Comparison of ENCODE assay signal across 8 cellular contexts in genomic region chr12:56078931-56079728, GRCh38. TPM values are rescaled to one million over a fixed set of nuclear protein-coding genes. Genes with fewer than 3 reads are reported as not detected.
A peak's percentile ranks its signal among the peaks of the same experiment; 100 is the strongest.
DNase-seq lines count a peak whose midpoint lies in the region; ATAC-seq, FAIRE-seq and TF ChIP-seq lines count a peak whose summit lies in the region.

No MANE protein-coding gene starts in this region.

- peak overlapping the region; percentile 78 for H3K9ac ChIP-seq in HCT116 (ENCODE audit: low read length)
- peak overlapping the region in 1 of 2 donors; percentile 84 for H3K9ac ChIP-seq in kidney (ENCODE audit: low read length in 2 of 2)

- peak overlapping the region; percentile 93 for H3K27ac ChIP-seq in HCT116 (ENCODE audit: low read depth, low read length)
- H3K27ac ChIP-seq in kidney (ENCODE audit: low read depth in 2 of 2, low read length in 2 of 2), result peak overlapping the region; percentile 82 to 93
- peak overlapping the region in 5 of 8 donors; percentile 26 to 59 (median 35) for H3K27ac ChIP-seq in spleen

- peaks cover 12% of the 10 kb centered on the region; the same call in 1 of the 2 replicates for H3K79me2 ChIP-seq in HCT116 (ENCODE audit: insufficient read depth, low read length)

- H3K27me3 ChIP-seq in HCT116 (ENCODE audit: insufficient read depth, low read length) (no peaks in the 10 kb centered on the region), spleen (replicated peaks in 1 of 7) (peaks cover 0 to 42% (median 15%) of the 10 kb centered on the region in 7 donors)

- no peak for FAIRE-seq in kidney (lab: Jason Lieb, UNC)

- peak overlapping the region; percentile 94 for H3K4me2 ChIP-seq in HCT116 (ENCODE audit: low read length)

- TF ChIP-seq POLR2A in HCT116 (IDR thresholded peaks at IDR 0.05; ENCODE audit: borderline replicate concordance, extremely low read depth, insufficient read depth, insufficient read length) (peak; percentile 34), spleen (IDR thresholded peaks at IDR 0.05) (no peak)

- H3K9me2 ChIP-seq in HCT116 (ENCODE audit: insufficient read depth), result no peaks in the 10 kb centered on the region

- peak; percentile 42 for DNase-seq in DMS79 (lab: John Stamatoyannopoulos, UW)
- DNase-seq in HCT116 (ENCODE audit: low read depth, low spot score), result peak; percentile 83
- peak; percentile 89 for DNase-seq in NCI-H226
- peak; percentile 19 for DNase-seq in activated CD4-positive, alpha-beta T cell treated with anti-CD3 and anti-CD28 coated beads for 1 hour
- DNase-seq in choroid plexus epithelial cell (ENCODE audit: low read depth), result peak; percentile 74
- peak; percentile 95 for DNase-seq in kidney
- DNase-seq in spleen, result peak; percentile 89

- H3K9me3 ChIP-seq in HCT116 (ENCODE audit: control insufficient read depth in 1 of 2, insufficient read depth in 1 of 2, low read depth in 1 of 2, low read length in 2 of 2) (no peaks in the 10 kb centered on the region), kidney (ENCODE audit: control insufficient read depth in 1 of 2, low read length in 2 of 2) (no peaks in the 10 kb centered on the region), spleen (no peaks in the 10 kb centered on the region)

- 4 to 5% (median 4%) methylated on average over 33 to 50 of the region's 50 CpGs for WGBS in spleen, 5 donors

- peak; percentile 62 to 86 (median 77); a peak in 5 of 6 replicates for TF ChIP-seq CTCF in HCT116 (IDR thresholded peaks at IDR 0.05 in 2 of 3, conservative IDR thresholded peaks at IDR 0.05 in 1 of 3; ENCODE audit: borderline replicate concordance in 1 of 3, insufficient read depth in 1 of 3, low read depth in 2 of 3, low read length in 2 of 3)
- TF ChIP-seq CTCF in choroid plexus epithelial cell (conservative IDR thresholded peaks at IDR 0.05; ENCODE audit: low read depth, low read length), result peak; percentile 79
- TF ChIP-seq CTCF in kidney (IDR thresholded peaks at IDR 0.05; ENCODE audit: borderline replicate concordance, extremely low read depth, insufficient read depth), result peak; percentile 70
- peak in 10 of 11 experiments; percentile 38 to 82 (median 62) for TF ChIP-seq CTCF in spleen (IDR thresholded peaks at IDR 0.05 in 8 of 11, conservative IDR thresholded peaks at IDR 0.05 in 3 of 11)

- H2AFZ ChIP-seq in HCT116 (ENCODE audit: low read depth, low read length, poor library complexity, severe bottlenecking), result peak overlapping the region; percentile 86

- BruUV-seq in HCT116 (replicated peaks; lab: Mats Ljungman, UMichigan), result TSS peak; percentile 96

- H3K36me3 ChIP-seq in HCT116 (ENCODE audit: control insufficient read depth in 1 of 2, insufficient read depth in 2 of 2, low read length in 2 of 2), result no peaks in the 10 kb centered on the region
- H3K36me3 ChIP-seq in kidney (ENCODE audit: control insufficient read depth in 1 of 2, insufficient read depth in 2 of 2, low read length in 2 of 2), result peaks cover 3 to 7% of the 10 kb centered on the region in 2 donors
- H3K36me3 ChIP-seq in spleen, result no peaks in the 10 kb centered on the region

- peak; percentile 69 for TF ChIP-seq RAD21 in HCT116 (IDR thresholded peaks at IDR 0.05; ENCODE audit: low read depth)

- ATAC-seq in HCT116 (peak; percentile 78), GM21526 (IDR thresholded peaks at IDR 0.05; ENCODE audit: low FRiP score, unreplicated experiment) (no peak)

- POLR2A ChIA-PET in HCT116 (lab: Charles Lee), result interaction anchor here (1.1 to 3.5 kb wide), 3 partner anchors 25 to 39 kb away, joined by 4 to 18 read pairs (median 12); partner anchors contain the start of genes PA2G4 and ZC3H10

- no peaks in the 10 kb centered on the region for H4K20me1 ChIP-seq in HCT116 (ENCODE audit: insufficient read depth)

- RAD21 ChIA-PET in HCT116 (lab: Charles Lee; ENCODE audit: low non-redundant PET in 1 of 2, low total read pairs in 2 of 2, uncharacterized antibody in 2 of 2, unreplicated experiment in 2 of 2), result interaction anchor here in 1 of 2 experiments (1.5 kb wide), 1 partner anchor 39 kb away, joined by 3 read pairs; the partner anchor contains the start of gene ZC3H10

- H3K4me3 ChIP-seq in HCT116 (replicated peaks in 1 of 2; ENCODE audit: low read depth in 1 of 2, low read length in 2 of 2) (peak overlapping the region; percentile 70 to 90), choroid plexus epithelial cell (ENCODE audit: low read depth, low read length) (peak overlapping the region; percentile 59), kidney (ENCODE audit: low read length in 2 of 2) (peak overlapping the region; percentile 71 to 79), spleen (peak overlapping the region; percentile 37 to 83 (median 56))

- intact Hi-C loops in HCT116 (cut with micrococcal nuclease) (loop anchor here (1.0 kb wide), 2 partner anchors 25 to 37 kb away; partner anchors contain the start of genes PA2G4 and RPL41), kidney (cut with DNase I) (no loop called here), spleen (cut with DNase I; ENCODE audit: low total_unique reads) (no loop called here)

- CTCF ChIA-PET in HCT116 (lab: Charles Lee), result interaction anchor here (0.6 to 1.7 kb wide), 7 partner anchors 11 to 341 kb away, joined by 3 to 8 read pairs (median 5); partner anchors contain the start of genes PA2G4 and ZC3H10

- peaks cover 17 to 37% of the 10 kb centered on the region in 2 experiments for H3K4me1 ChIP-seq in HCT116 (ENCODE audit: control insufficient read depth in 1 of 2, insufficient read depth in 2 of 2, low read length in 2 of 2)
- peaks cover 7 to 13% of the 10 kb centered on the region in 2 donors for H3K4me1 ChIP-seq in kidney (ENCODE audit: control insufficient read depth in 1 of 2, insufficient read depth in 1 of 2, low read depth in 1 of 2, low read length in 2 of 2)
- H3K4me1 ChIP-seq in spleen, result peaks cover 2 to 27% (median 20%) of the 10 kb centered on the region in 6 donors

TF ChIP-seq in HCT116, 20 proteins besides CTCF, POLR2A, EP300 and RAD21 (continues in another document):
- no peak for TF ChIP-seq ATF3 (IDR thresholded peaks at IDR 0.05)
- peak; percentile 64 for TF ChIP-seq YY1 (IDR thresholded peaks at IDR 0.05; ENCODE audit: extremely low read depth, insufficient replicate concordance, low read depth, low read length)
- TF ChIP-seq ELF1 (IDR thresholded peaks at IDR 0.05; ENCODE audit: borderline replicate concordance, low read depth), result no peak
- TF ChIP-seq ZFX (IDR thresholded peaks at IDR 0.05), result no peak; the same call in 1 of the 2 replicates
- peak; percentile 17; the same call in 1 of the 2 replicates for TF ChIP-seq MAX (IDR thresholded peaks at IDR 0.05)
- peak; percentile 47; the same call in 1 of the 2 replicates for TF ChIP-seq POLR2AphosphoS5 (IDR thresholded peaks at IDR 0.05; ENCODE audit: low read depth, low read length)
- no peak for TF ChIP-seq SP1 (IDR thresholded peaks at IDR 0.05; ENCODE audit: low read depth)
- TF ChIP-seq EZH2phosphoT487 (IDR thresholded peaks at IDR 0.05; ENCODE audit: borderline replicate concordance), result no peak
- TF ChIP-seq EZH2 (IDR thresholded peaks at IDR 0.05), result no peak
- TF ChIP-seq SIN3A (IDR thresholded peaks at IDR 0.05; ENCODE audit: low read depth), result 0 out of 2 replicates have a peak, but pooled peaks have one; percentile 6

RNA-seq across cellular contexts. Expression of gene ERBB3, which starts 0.8 kb away (rescaled TPM):
- total RNA-seq in HCT116 (2021; ENCODE audit: unreplicated experiment) (39.7 TPM), kidney (58.1 TPM), spleen (1 to 10 TPM in 1 of 7 donors, under 1 TPM in 3, not detected in 3; 0.47 to 1.4 (median 0.72) TPM)
- polyA plus RNA-seq in HCT116 (2012), result 31.7 and 32.9 TPM in 2 replicates
- polyA plus RNA-seq in kidney (ENCODE audit: insufficient read depth, low read depth, low replicate concordance) (31.5 TPM), spleen (1 to 10 TPM in 1 of 3 donors, under 1 TPM in 2; 0.17 to 2.0 (median 0.23) TPM)

RNA-seq across cellular contexts. Expression of gene PA2G4, which starts 25.2 kb away (rescaled TPM):
- 302 TPM for total RNA-seq in HCT116 (2021; ENCODE audit: unreplicated experiment)
- 297 and 338 TPM in 2 replicates for polyA plus RNA-seq in HCT116 (2012)
- total RNA-seq in kidney, result 76.8 TPM
- 72.4 TPM for polyA plus RNA-seq in kidney (ENCODE audit: insufficient read depth, low read depth, low replicate concordance)
- 10 to 100 TPM; 70.5 to 92.8 (median 78.0) TPM for total RNA-seq in spleen
- 10 to 100 TPM; 52.8 to 74.1 (median 71.0) TPM for polyA plus RNA-seq in spleen

RNA-seq across cellular contexts. Expression of gene RPL41, which starts 37.3 kb away (rescaled TPM):
- 4,327 TPM for total RNA-seq in HCT116 (2021; ENCODE audit: unreplicated experiment)
- 11,465 and 11,614 TPM in 2 replicates for polyA plus RNA-seq in HCT116 (2012)
- total RNA-seq in kidney, result 2,987 TPM
- 5,602 TPM for polyA plus RNA-seq in kidney (ENCODE audit: insufficient read depth, low read depth, low replicate concordance)
- total RNA-seq in spleen, result 1,000 to 10,000 TPM; 2,138 to 3,021 (median 2,534) TPM
- polyA plus RNA-seq in spleen, result 1,000 to 10,000 TPM; 7,053 to 9,352 (median 7,491) TPM

RNA-seq across cellular contexts. Expression of gene RPS26, which starts 37.4 kb away (rescaled TPM):
- total RNA-seq in HCT116 (2021; ENCODE audit: unreplicated experiment) (70.2 TPM), kidney (46.7 TPM), spleen (100 to 1,000 TPM in 3 of 7 donors, 10 to 100 TPM in 4; 15.3 to 674 (median 76.8) TPM)
- 1,152 and 1,325 TPM in 2 replicates for polyA plus RNA-seq in HCT116 (2012)
- polyA plus RNA-seq in kidney (ENCODE audit: insufficient read depth, low read depth, low replicate concordance) (637 TPM), spleen (1,000 to 10,000 TPM; 1,592 to 2,958 (median 1,751) TPM)

RNA-seq across cellular contexts. Expression of gene ZC3H10, which starts 38.9 kb away (rescaled TPM):
- total RNA-seq in HCT116 (2021; ENCODE audit: unreplicated experiment) (8.7 TPM), kidney (8.6 TPM), spleen (10 to 100 TPM in 4 of 7 donors, 1 to 10 TPM in 3; 7.4 to 13.6 (median 10.5) TPM)
- polyA plus RNA-seq in HCT116 (2012), result 3.6 and 3.7 TPM in 2 replicates
- polyA plus RNA-seq in kidney (ENCODE audit: insufficient read depth, low read depth, low replicate concordance) (2.4 TPM), spleen (1 to 10 TPM; 1.5 to 4.0 (median 2.5) TPM)

Comparison
In these comparisons a context has a peak if more than half of its experiments do, and no peak if none do; other contexts are left out.
1. DNase-seq: peak in every context shown above with its lines; median percentile 95 in kidney; 89 in NCI-H226; 89 in spleen; 83 in HCT116; 74 in choroid plexus epithelial cell; 42 in DMS79; 19 in activated CD4-positive, alpha-beta T cell treated with anti-CD3 and anti-CD28 coated beads for 1 hour.
2. H3K27ac ChIP-seq: peak in every context shown above with its lines; median percentile 93 in HCT116; 88 in kidney; 35 in spleen.
3. RNA of gene ERBB3, which starts 0.8 kb away (total RNA-seq): 58.1 TPM in kidney (single experiment) and 39.7 TPM in HCT116 (single experiment); 0.47 to 1.4 TPM in spleen; every median in the first group is over 10 times any median in the second.
4. Peak in every context shown above with its lines, with median percentiles within 50 percentile points of each other: H3K4me3 ChIP-seq and CTCF ChIP-seq.